Comparison of ENCODE assay signal across 23 cellular contexts in genomic region chr15:81279621-81280051, GRCh38. TPM values are rescaled to one million over a fixed set of nuclear protein-coding genes. Genes with fewer than 3 reads are reported as not detected.
DNase-seq lines count a peak whose midpoint lies in the region; TF ChIP-seq lines count a peak whose summit lies in the region.
"Had no signal": no experiment of that assay in that cellular context is flagged by ENCODE, and none has a peak within 500 bp of the region (broad histone marks: within the 10 kb centered on the region; RNA-seq: fewer than 3 reads in every experiment).

No MANE protein-coding gene starts in this region.

- 73 to 85% (median 77%) methylated on average over 7 of the region's 7 CpGs for WGBS in spleen, 5 donors

- H3K4me3 ChIP-seq in MG63 (no peak overlapping the region), skeletal muscle cell (ENCODE audit: low read depth, low read length) (no peak overlapping the region), spleen (no peak overlapping the region)
- H3K4me3 ChIP-seq: mucosa of descending colon, psoas muscle had no signal

- TF ChIP-seq POLR2A in spleen (IDR thresholded peaks at IDR 0.05), result no peak

- intact Hi-C loops in spleen (cut with DNase I; ENCODE audit: low total_unique reads), result loop anchor here (5.0 kb wide), 1 partner anchor 58 kb away; no protein-coding TSS in a partner anchor

- no peaks in the 10 kb centered on the region for H3K27me3 ChIP-seq in MG63
- no peaks in the 10 kb centered on the region for H3K27me3 ChIP-seq in spleen (replicated peaks in 1 of 7)

- H3K27ac ChIP-seq in spleen, result peak overlapping the region in 1 of 8 donors; percentile 2
- H3K27ac ChIP-seq: HL-60, psoas muscle had no signal

- peaks cover 6 to 45% (median 28%) of the 10 kb centered on the region in 6 donors for H3K4me1 ChIP-seq in spleen
- H3K4me1 ChIP-seq: psoas muscle had no signal

- no peaks in the 10 kb centered on the region for H3K36me3 ChIP-seq in MG63
- no peaks in the 10 kb centered on the region for H3K36me3 ChIP-seq in spleen

- TF ChIP-seq CTCF in spleen (IDR thresholded peaks at IDR 0.05 in 8 of 11, conservative IDR thresholded peaks at IDR 0.05 in 3 of 11), result no peak

- DNase-seq in H4 (ENCODE audit: low spot score) (peak; percentile 41), MG63 (peak; percentile 56), iris pigment epithelial cell (ENCODE audit: low read depth) (peak; percentile 55), skeletal muscle cell (ENCODE audit: low read depth) (peak; percentile 54), spleen (no peak), GF-D8 (lab: John Stamatoyannopoulos, UW) (no peak), activated gamma-delta T cell treated with Interleukin-2 at 50 U/mL for 16 hours (no peak)
- DNase-seq: activated CD4-positive, alpha-beta T cell treated with anti-CD3 and anti-CD28 coated beads for 36 hours; AML-193; COR-L47; left cardiac atrium; MM.1S; NCI-H146; NCI-H2171; NCI-H748 treated with DMSO at 0.1 percent for 48 hours; OCI-M1; psoas muscle; SHP77; small intestine; stimulated activated CD4-positive, alpha-beta T cell treated with anti-CD3 and anti-CD28 coated beads, Interleukin-2, amount 100 ng/mL, for 48 hours; stimulated activated naive CD8-positive, alpha-beta T cell treated with anti-CD3 and anti-CD28 coated beads, Interleukin-15, amount 100 ng/mL, for 72 hours had no signal

- H3K9me3 ChIP-seq in MG63 (peaks cover 7% of the 10 kb centered on the region; the same call in 1 of the 2 replicates), spleen (peaks cover 0 to 15% (median 12%) of the 10 kb centered on the region in 8 donors)
- H3K9me3 ChIP-seq: mucosa of descending colon, psoas muscle had no signal

RNA-seq across cellular contexts. Expression of gene STARD5, which starts 44.3 kb away (rescaled TPM):
- 2.9 and 3.2 TPM in 2 replicates for total RNA-seq in H4 (2014; rRNA removed; shearing (Covaris generic))
- total RNA-seq in MG63 (2014; rRNA removed; shearing (Covaris generic); ENCODE audit: low replicate concordance), result 0.22 and 3.4 TPM in 2 replicates
- total RNA-seq in spleen, result 10 to 100 TPM in 6 of 7 donors, 1 to 10 TPM in 1; 6.4 to 18.9 (median 11.6) TPM
- 10 to 100 TPM in 1 of 3 donors, 1 to 10 TPM in 2; 7.7 to 10.4 (median 9.0) TPM for polyA plus RNA-seq in spleen

Comparison
In these comparisons a context has a peak if more than half of its experiments do, and no peak if none do; other contexts are left out.
1. DNase-seq: peak in H4 (single experiment), MG63 (single experiment), iris pigment epithelial cell (single experiment) and skeletal muscle cell (single experiment); none in spleen (single experiment), GF-D8 (single experiment) and activated gamma-delta T cell treated with Interleukin-2 at 50 U/mL for 16 hours (single experiment).